ENCODE assay signal across 24 cellular contexts in genomic region chr3:195063596-195064193, GRCh38.
DNase-seq lines count a peak whose midpoint lies in the region; ATAC-seq, FAIRE-seq and TF ChIP-seq lines count a peak whose summit lies in the region.
"Had no signal": no experiment of that assay in that cellular context is flagged by ENCODE, and none has a peak within 500 bp of the region (broad histone marks: within the 10 kb centered on the region; RNA-seq: fewer than 3 reads in every experiment).

No MANE protein-coding gene starts in this region.

- BruUV-seq in Panc1 (replicated peaks; lab: Mats Ljungman, UMichigan), result no TSS peak

- H3K36me3 ChIP-seq in Panc1 (ENCODE audit: control insufficient read depth, insufficient read depth, low read length) (no peaks in the 10 kb centered on the region), kidney (ENCODE audit: control insufficient read depth in 1 of 2, insufficient read depth in 2 of 2, low read length in 2 of 2) (no peaks in the 10 kb centered on the region), aorta (ENCODE audit: control insufficient read depth in 1 of 2, insufficient read depth in 2 of 2, low read length in 1 of 2) (no peaks in the 10 kb centered on the region), HAP-1 (replicated peaks) (no peaks in the 10 kb centered on the region)
- H3K36me3 ChIP-seq: adrenal gland, pancreas, vagina had no signal

- H3K27me3 ChIP-seq in Panc1 (ENCODE audit: control insufficient read depth, insufficient read depth, low read length) (no peaks in the 10 kb centered on the region), aorta (ENCODE audit: control insufficient read depth in 1 of 2, insufficient read depth in 2 of 2, low read length in 1 of 2) (no peaks in the 10 kb centered on the region), HAP-1 (ENCODE audit: low read depth) (no peaks in the 10 kb centered on the region)
- H3K27me3 ChIP-seq: adrenal gland, pancreas, vagina had no signal

- TF ChIP-seq CTCF in Panc1 (IDR thresholded peaks at IDR 0.05), result no peak
- no peak for TF ChIP-seq CTCF in kidney (IDR thresholded peaks at IDR 0.05; ENCODE audit: borderline replicate concordance, extremely low read depth, insufficient read depth)

- CTCF ChIA-PET in Panc1 (lab: Charles Lee), result no interaction called here

- WGBS in aorta, 2 donors, result 87 to 90% methylated on average over 9 of the region's 9 CpGs

- intact Hi-C loops in left ventricle myocardium superior (cut with micrococcal nuclease) (no loop called here), Right ventricle myocardium superior (cut with DNase I) (no loop called here), Panc1 (cut with micrococcal nuclease; ENCODE audit: unreplicated experiment) (no loop called here), kidney (cut with DNase I) (no loop called here), aorta (cut with DNase I) (no loop called here)

- H3K27ac ChIP-seq in Panc1 (ENCODE audit: low read length), result peak overlapping the region; percentile 64
- no peak overlapping the region for H3K27ac ChIP-seq in kidney (ENCODE audit: low read depth in 2 of 2, low read length in 2 of 2)
- H3K27ac ChIP-seq in aorta (ENCODE audit: low read depth in 1 of 2, low read length in 2 of 2), result no peak overlapping the region
- H3K27ac ChIP-seq: adrenal gland, pancreas, SK-N-MC, vagina had no signal

- FAIRE-seq in kidney (lab: Jason Lieb, UNC), result no peak
- FAIRE-seq: D721Med, HTR-8/SVneo, pancreas had no signal

- no peak overlapping the region for H3K9ac ChIP-seq in kidney (ENCODE audit: low read length in 2 of 2)

- in situ Hi-C loops in Panc1 (cut with HindIII; ENCODE audit: low pct_unique_long_range_greater_than_20kb, low sequenced_read_pairs), result no loop called here
- in situ Hi-C loops in HAP-1 (cut with MboI; ENCODE audit: low sequenced_read_pairs), result no loop called here

- H3K4me3 ChIP-seq in Panc1 (ENCODE audit: low read depth in 2 of 2, low read length in 2 of 2) (no peak overlapping the region), kidney (ENCODE audit: low read length in 2 of 2) (no peak overlapping the region), aorta (ENCODE audit: low read length in 2 of 2) (no peak overlapping the region), HAP-1 (no peak overlapping the region)
- H3K4me3 ChIP-seq: adrenal gland, pancreas, SK-N-MC, vagina had no signal

- POLR2A ChIA-PET in Panc1 (lab: Charles Lee), result no interaction called here

- H3K9me3 ChIP-seq in Panc1 (ENCODE audit: control insufficient read depth, insufficient read depth, low read depth, low read length), result no peaks in the 10 kb centered on the region
- no peaks in the 10 kb centered on the region for H3K9me3 ChIP-seq in kidney (ENCODE audit: control insufficient read depth in 1 of 2, low read length in 2 of 2)
- H3K9me3 ChIP-seq in aorta (ENCODE audit: control insufficient read depth, low read length), result no peaks in the 10 kb centered on the region
- H3K9me3 ChIP-seq in HAP-1, result no peaks in the 10 kb centered on the region
- H3K9me3 ChIP-seq: adrenal gland, pancreas, vagina had no signal

- ATAC-seq in left ventricle myocardium superior, result no peak
- no peak for ATAC-seq in Right ventricle myocardium superior (ENCODE audit: poor library complexity)
- ATAC-seq in Panc1, result no peak
- ATAC-seq in aorta (ENCODE audit: low FRiP score), result no peak
- ATAC-seq: activated CD4-positive, CD25-positive, alpha-beta regulatory T cell treated with anti-CD3 and anti-CD28 coated beads, Interleukin-2, amount 50 U/mL, for 24 hours; naive thymus-derived CD8-positive, alpha-beta T cell had no signal

- DNase-seq in left ventricle myocardium superior (peak; percentile 8), Right ventricle myocardium superior (no peak), Panc1 (ENCODE audit: low read depth, low spot score) (no peak), kidney (peak; percentile 52), aorta (peak; percentile 10 to 21), HAP-1 (ENCODE audit: low spot score in 2 of 2) (no peak), NCI-H2107 treated with DMSO at 0.1 percent for 48 hours (lab: John Stamatoyannopoulos, UW; ENCODE audit: unreplicated experiment) (no peak)
- DNase-seq in NK-92 treated with Interleukin-12 subunit alpha and Interleukin-12 subunit beta, amount 100 ng/mL, for 24 hours (lab: John Stamatoyannopoulos, UW), result no peak
- DNase-seq: adrenal gland; caudate nucleus; head of caudate nucleus; immature natural killer cell; mammary epithelial cell; naive thymus-derived CD8-positive, alpha-beta T cell; NCI-H187 treated with DMSO at 0.1 percent for 48 hours; NCI-H524 treated with DMSO at 0.1 percent for 48 hours; OCI-M1; stimulated activated CD4-positive, alpha-beta T cell treated with anti-CD3 and anti-CD28 coated beads, Interleukin-4, amount 100 ng/mL, for 24 hours had no signal

- H3K4me1 ChIP-seq in Panc1 (ENCODE audit: control insufficient read depth, insufficient read depth, low read length), result no peaks in the 10 kb centered on the region
- H3K4me1 ChIP-seq in kidney (ENCODE audit: control insufficient read depth in 1 of 2, insufficient read depth in 1 of 2, low read depth in 1 of 2, low read length in 2 of 2), result no peaks in the 10 kb centered on the region
- H3K4me1 ChIP-seq in aorta (ENCODE audit: control insufficient read depth in 1 of 2, insufficient read depth in 2 of 2, low read length in 2 of 2), result no peaks in the 10 kb centered on the region
- H3K4me1 ChIP-seq in HAP-1, result no peaks in the 10 kb centered on the region
- H3K4me1 ChIP-seq: adrenal gland, pancreas, vagina had no signal

Comparison
In these comparisons a context has a peak if more than half of its experiments do, and no peak if none do; other contexts are left out.
1. DNase-seq: peak in left ventricle myocardium superior (single experiment), kidney (single experiment) and aorta (2 of 2); none in Right ventricle myocardium superior (single experiment), Panc1 (single experiment), NK-92 treated with Interleukin-12 subunit alpha and Interleukin-12 subunit beta, amount 100 ng/mL, for 24 hours (single experiment), HAP-1 (0 of 2) and NCI-H2107 treated with DMSO at 0.1 percent for 48 hours (single experiment).